13 cellular contexts compared by ENCODE assay signal in the genomic region with DNA sequence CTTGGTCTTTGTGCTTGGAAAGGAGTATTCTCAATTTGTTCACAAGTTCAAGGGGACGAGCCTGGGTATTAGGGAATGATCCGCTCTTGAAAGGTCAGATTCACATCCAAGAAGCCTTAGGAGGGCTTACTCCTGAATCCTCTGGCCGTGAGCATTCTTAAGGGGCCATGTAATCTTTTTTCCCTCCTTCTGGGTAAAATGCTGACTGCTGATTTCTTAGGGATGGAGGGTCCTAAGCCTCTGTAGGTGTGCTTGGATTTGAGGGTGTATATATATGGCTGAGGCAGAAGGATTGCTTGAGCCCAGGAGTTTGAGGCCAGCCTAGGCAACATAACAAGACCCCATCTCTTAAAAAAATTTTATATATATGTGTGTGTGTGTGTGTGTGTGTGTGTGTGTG.
"Had no signal": no experiment of that assay in that cellular context is flagged by ENCODE, and none has a peak within 500 bp of the region (broad histone marks: within the 10 kb centered on the region; RNA-seq: fewer than 3 reads in every experiment).

No MANE protein-coding gene starts in this region.

- H3K27ac ChIP-seq: breast epithelium, psoas muscle, sigmoid colon, thyroid gland had no signal

- H3K9me3 ChIP-seq: breast epithelium, psoas muscle, sigmoid colon, thyroid gland had no signal

- FAIRE-seq: keratinocyte had no signal

- H3K36me3 ChIP-seq: breast epithelium, left lung, sigmoid colon, thyroid gland had no signal

- ATAC-seq: activated CD4-positive, CD25-positive, alpha-beta regulatory T cell treated with anti-CD3 and anti-CD28 coated beads, Interleukin-2, amount 50 U/mL, for 24 hours; natural killer cell treated with Interleukin-12 subunit alpha and Interleukin-12 subunit beta and Interleukin-15 and Interleukin-18, amount 100 ng/mL, for 72 hours; psoas muscle had no signal

- H3K4me1 ChIP-seq: breast epithelium, sigmoid colon, thyroid gland had no signal

- DNase-seq: activated CD4-positive, alpha-beta T cell treated with anti-CD3 and anti-CD28 coated beads, Interleukin-2, amount 50 U/mL, for 1 hour; activated CD8-positive, alpha-beta memory T cell treated with anti-CD3 and anti-CD28 coated beads for 24 hours; activated naive CD8-positive, alpha-beta T cell treated with anti-CD3 and anti-CD28 coated beads for 36 hours; hippocampal formation; occipital lobe; psoas muscle; sigmoid colon; thyroid gland had no signal

- H3K27me3 ChIP-seq: breast epithelium, left lung, sigmoid colon, thyroid gland had no signal

- H3K4me3 ChIP-seq: breast epithelium, left lung, psoas muscle, sigmoid colon, thyroid gland had no signal
